Comparison of ENCODE assay signal across 13 cellular contexts in the genomic region with DNA sequence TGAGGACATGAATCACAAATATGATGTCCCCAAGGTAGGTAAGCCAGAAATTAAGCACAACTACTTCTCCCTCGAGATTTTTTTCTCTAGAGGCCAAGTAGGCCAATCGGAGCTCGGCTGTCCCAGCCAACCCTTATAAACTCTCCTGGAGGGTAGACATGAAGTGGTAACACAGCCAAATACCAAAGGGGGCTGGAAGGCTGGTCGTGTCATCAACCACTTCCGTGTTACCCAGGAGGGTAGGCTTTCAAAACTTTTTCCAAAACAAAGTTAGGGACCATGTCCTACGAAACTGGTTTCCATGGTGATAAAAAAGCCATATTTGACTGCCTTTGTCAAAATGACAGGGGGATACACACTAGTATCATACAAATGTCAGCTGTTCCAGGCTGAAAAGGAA.
"Had no signal": no experiment of that assay in that cellular context is flagged by ENCODE, and none has a peak within 500 bp of the region (broad histone marks: within the 10 kb centered on the region; RNA-seq: fewer than 3 reads in every experiment).

No MANE protein-coding gene starts in this region.

- H3K27me3 ChIP-seq: tibial nerve had no signal

- H3K4me3 ChIP-seq: tibial nerve had no signal

- DNase-seq: activated B cell treated with CpG ODN at 0.5 μM for 24 hours; activated CD4-positive, alpha-beta T cell treated with anti-CD3 and anti-CD28 coated beads, Interleukin-2, amount 50 U/mL, for 1 hour; activated gamma-delta T cell treated with Interleukin-2 at 50 U/mL for 16 hours; activated T-cell treated with anti-CD3 and anti-CD28 coated beads, Interleukin-2, amount 50 U/mL, for 1 hour; immature natural killer cell; left colon; mammary epithelial cell; natural killer cell; occipital lobe; stimulated activated CD4-positive, alpha-beta T cell treated with anti-CD3 and anti-CD28 coated beads, Interleukin-15, amount 100 ng/mL, for 24 hours; stimulated activated CD4-positive, alpha-beta T cell treated with anti-CD3 and anti-CD28 coated beads, Interleukin-4, amount 100 ng/mL, for 24 hours; T1000 had no signal

- H3K9me3 ChIP-seq: tibial nerve had no signal

- ATAC-seq: left colon, natural killer cell had no signal

- H3K27ac ChIP-seq: tibial nerve had no signal
